Comparison of ENCODE assay signal across 8 cellular contexts in genomic region chr15:27358751-27359434, GRCh38.
A peak's percentile ranks its signal among the peaks of the same experiment; 100 is the strongest.
DNase-seq lines count a peak whose midpoint lies in the region; ATAC-seq, FAIRE-seq and TF ChIP-seq lines count a peak whose summit lies in the region.

No MANE protein-coding gene starts in this region.

- intact Hi-C loops in Calu3 (cut with micrococcal nuclease; ENCODE audit: unreplicated experiment), result no loop called here

- no TSS peak for BruUV-seq in Calu3 (replicated peaks; lab: Mats Ljungman, UMichigan)

- H3K4me3 Mint-ChIP-seq in chondrocyte (ENCODE audit: unreplicated experiment) (no peak overlapping the region), neural crest cell (no peak overlapping the region), Calu3 (ENCODE audit: low read depth, unreplicated experiment) (no peak overlapping the region)

- no peak for FAIRE-seq in D721Med (lab: Jason Lieb, UNC)

- H3K27ac Mint-ChIP-seq in chondrocyte (ENCODE audit: unreplicated experiment) (no peak overlapping the region), neural crest cell (ENCODE audit: unreplicated experiment) (no peak overlapping the region), Calu3 (ENCODE audit: unreplicated experiment) (no peak overlapping the region)

- no peak for ATAC-seq in HG02885 (IDR thresholded peaks at IDR 0.05; ENCODE audit: poor library complexity, unreplicated experiment)
- ATAC-seq in GM18511 (IDR thresholded peaks at IDR 0.05; ENCODE audit: unreplicated experiment), result no peak

- peak; percentile 64 for TF ChIP-seq CTCF in D721Med (IDR thresholded peaks at IDR 0.05; ENCODE audit: insufficient read depth, missing control alignments)
- TF ChIP-seq CTCF in chondrocyte (IDR thresholded peaks at IDR 0.05), result peak; percentile 88
- peak; percentile 93 for TF ChIP-seq CTCF in neural crest cell (conservative IDR thresholded peaks at IDR 0.05)
- TF ChIP-seq CTCF in Calu3 (IDR thresholded peaks at IDR 0.05; ENCODE audit: unreplicated experiment), result no peak

- H3K4me1 Mint-ChIP-seq in chondrocyte (ENCODE audit: low read depth), result no peaks in the 10 kb centered on the region
- H3K4me1 Mint-ChIP-seq in neural crest cell, result no peaks in the 10 kb centered on the region
- no peaks in the 10 kb centered on the region for H3K4me1 Mint-ChIP-seq in Calu3 (ENCODE audit: low read depth, unreplicated experiment)

- CTCF ChIA-PET in Calu3 (lab: Charles Lee), result no interaction called here

- H3K27me3 Mint-ChIP-seq in chondrocyte (ENCODE audit: low read depth) (peaks cover 2% of the 10 kb centered on the region), neural crest cell (ENCODE audit: low read depth) (peaks cover 2% of the 10 kb centered on the region), Calu3 (ENCODE audit: unreplicated experiment) (no peaks in the 10 kb centered on the region)

- DNase-seq in D721Med (ENCODE audit: insufficient read length, low spot score) (peak; percentile 31), HT-29 (ENCODE audit: low spot score) (peak; percentile 41), chondrocyte (ENCODE audit: low spot score) (no peak), neural crest cell (ENCODE audit: low read depth, low spot score) (peak; percentile 49), Calu3 (no peak), NCI-H2107 treated with DMSO at 0.1 percent for 48 hours (lab: John Stamatoyannopoulos, UW; ENCODE audit: unreplicated experiment) (no peak)

- H3K36me3 Mint-ChIP-seq in chondrocyte (ENCODE audit: low read depth), result no peaks in the 10 kb centered on the region
- no peaks in the 10 kb centered on the region for H3K36me3 Mint-ChIP-seq in neural crest cell (ENCODE audit: low read depth)
- no peaks in the 10 kb centered on the region for H3K36me3 Mint-ChIP-seq in Calu3 (ENCODE audit: insufficient read depth, unreplicated experiment)

- H3K9me3 Mint-ChIP-seq in chondrocyte (ENCODE audit: low read depth) (peaks cover 4% of the 10 kb centered on the region), neural crest cell (no peaks in the 10 kb centered on the region), Calu3 (ENCODE audit: low read depth, unreplicated experiment) (no peaks in the 10 kb centered on the region)

Comparison
In these comparisons a context has a peak if more than half of its experiments do, and no peak if none do; other contexts are left out.
1. DNase-seq: peak in D721Med (single experiment), HT-29 (single experiment) and neural crest cell (single experiment); none in chondrocyte (single experiment), Calu3 (single experiment) and NCI-H2107 treated with DMSO at 0.1 percent for 48 hours (single experiment).